3 cellular contexts compared by ENCODE assay signal in genomic region chr13:92029641-92030040, GRCh38.
"Had no signal": no experiment of that assay in that cellular context is flagged by ENCODE, and none has a peak within 500 bp of the region (broad histone marks: within the 10 kb centered on the region; RNA-seq: fewer than 3 reads in every experiment).

No MANE protein-coding gene starts in this region.

- H3K4me3 ChIP-seq: GM12878 had no signal

- ATAC-seq: GM12878 had no signal

- DNase-seq: GDM1, GF-D8 had no signal
